ENCODE assay signal across 23 cellular contexts in genomic region chr11:132862918-132863317, GRCh38.
"Had no signal": no experiment of that assay in that cellular context is flagged by ENCODE, and none has a peak within 500 bp of the region (broad histone marks: within the 10 kb centered on the region; RNA-seq: fewer than 3 reads in every experiment).

No MANE protein-coding gene starts in this region.

- H3K27ac Mint-ChIP-seq: effector memory CD8-positive, alpha-beta T cell; natural killer cell; progenitor cell of endocrine pancreas had no signal

- H3K36me3 Mint-ChIP-seq: natural killer cell had no signal

- DNase-seq: cortex of kidney; effector memory CD8-positive, alpha-beta T cell; foreskin fibroblast; gastrocnemius medialis; head of caudate nucleus; kidney; left lung; natural killer cell; stimulated activated CD4-positive, alpha-beta T cell treated with anti-CD3 and anti-CD28 coated beads, Interleukin-12 subunit alpha, Interleukin-12 subunit beta, amount 100 ng/mL, for 4 hours; stimulated activated CD4-positive, alpha-beta T cell treated with anti-CD3 and anti-CD28 coated beads, Interleukin-1b, Interleukin-23, amount 100 ng/mL, for 48 hours; stimulated activated CD4-positive, alpha-beta T cell treated with anti-CD3 and anti-CD28 coated beads, Interleukin-4, amount 100 ng/mL, for 1 hour; stimulated activated CD8-positive, alpha-beta memory T cell treated with anti-CD3 and anti-CD28 coated beads, Interleukin-4, amount 100 ng/mL, for 48 hours; stimulated activated naive CD4-positive, alpha-beta T cell; stimulated activated naive CD8-positive, alpha-beta T cell treated with anti-CD3 and anti-CD28 coated beads, Interleukin-15, amount 100 ng/mL, for 72 hours; transverse colon had no signal

- H3K27me3 Mint-ChIP-seq: stimulated activated naive CD8-positive, alpha-beta T cell treated with anti-CD3 and anti-CD28 coated beads, Interleukin-15, amount 100 ng/mL, for 72 hours had no signal

- H3K27me3 ChIP-seq: gastrocnemius medialis, left lung, neutrophil, suprapubic skin, transverse colon, vagina had no signal

- H3K27ac ChIP-seq: gastrocnemius medialis, left lung, neutrophil, parathyroid adenoma, suprapubic skin, transverse colon, vagina had no signal

- ATAC-seq: effector memory CD8-positive, alpha-beta T cell; gastrocnemius medialis; left lung; natural killer cell; sciatic nerve; stimulated activated naive CD8-positive, alpha-beta T cell treated with anti-CD3 and anti-CD28 coated beads, Interleukin-15, amount 100 ng/mL, for 72 hours had no signal

- H3K4me1 Mint-ChIP-seq: natural killer cell; stimulated activated naive CD8-positive, alpha-beta T cell treated with anti-CD3 and anti-CD28 coated beads, Interleukin-15, amount 100 ng/mL, for 72 hours had no signal

- H3K9me3 ChIP-seq: gastrocnemius medialis, left lung, neutrophil, suprapubic skin, transverse colon, vagina had no signal

- H3K4me1 ChIP-seq: gastrocnemius medialis, left lung, suprapubic skin, transverse colon, vagina had no signal

- H3K9me3 Mint-ChIP-seq: effector memory CD8-positive, alpha-beta T cell; neural crest cell; stimulated activated naive CD8-positive, alpha-beta T cell treated with anti-CD3 and anti-CD28 coated beads, Interleukin-15, amount 100 ng/mL, for 72 hours had no signal

- H3K4me3 ChIP-seq: gastrocnemius medialis, left lung, smooth muscle cell, suprapubic skin, transverse colon, vagina had no signal

- H3K4me3 Mint-ChIP-seq: effector memory CD8-positive, alpha-beta T cell; natural killer cell; neural crest cell; stimulated activated naive CD8-positive, alpha-beta T cell treated with anti-CD3 and anti-CD28 coated beads, Interleukin-15, amount 100 ng/mL, for 72 hours had no signal
